In the genomic region with DNA sequence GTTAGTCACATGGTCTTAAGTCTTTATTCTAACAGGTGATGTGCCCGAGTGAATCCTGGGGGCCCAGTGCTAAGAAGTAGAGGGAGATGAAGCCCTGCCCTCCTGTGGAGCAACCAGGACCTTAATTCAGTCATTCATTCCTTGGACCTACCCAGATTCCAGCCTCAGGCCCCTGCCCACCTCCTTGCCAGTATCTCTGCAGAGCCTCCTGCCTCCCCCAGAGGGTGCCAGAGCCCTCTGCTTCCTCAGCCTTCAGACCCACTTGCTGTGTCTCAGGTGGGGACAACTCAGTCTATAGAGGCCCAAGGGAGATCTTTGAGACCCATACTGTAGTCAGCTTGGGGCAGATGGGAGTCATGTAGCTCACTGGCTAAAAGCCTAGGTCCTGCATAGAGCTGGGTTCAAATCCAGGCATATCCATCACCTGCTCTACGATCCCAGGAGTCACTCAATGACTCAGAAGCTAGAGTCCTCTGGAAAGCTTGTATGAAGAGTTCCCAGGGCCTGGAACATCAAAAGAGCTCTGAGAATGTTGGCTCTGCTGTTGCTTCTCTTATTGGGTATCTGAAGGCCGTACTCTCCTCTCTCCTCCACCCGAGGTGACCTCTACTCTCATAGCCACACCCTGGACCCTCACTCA, we compare ENCODE assay signal across 8 cellular contexts. TPM values are rescaled to one million over a fixed set of nuclear protein-coding genes. Genes with fewer than 3 reads are reported as not detected.
DNase-seq lines count a peak whose midpoint lies in the region; ATAC-seq, FAIRE-seq and TF ChIP-seq lines count a peak whose summit lies in the region.

No MANE protein-coding gene starts in this region.

- H3K9ac ChIP-seq in adipocyte (ENCODE audit: low read length), result no peak overlapping the region

- TF ChIP-seq CTCF in BJ (IDR thresholded peaks at IDR 0.05; ENCODE audit: insufficient read depth, low read depth, low read length) (peak; percentile 91), lower leg skin (IDR thresholded peaks at IDR 0.05) (no peak)

- POLR2A ChIA-PET in BJ (lab: Charles Lee), result interaction anchor here (0.5 kb wide), 1 partner anchor 42 kb away, joined by 5 read pairs; no protein-coding TSS in a partner anchor

- no peak for ATAC-seq in HG03045 (IDR thresholded peaks at IDR 0.05; ENCODE audit: unreplicated experiment)

- H3K4me3 ChIP-seq in BJ (ENCODE audit: low read depth, low read length) (no peak overlapping the region), adipocyte (ENCODE audit: low read length) (no peak overlapping the region), lower leg skin (ENCODE audit: low read depth, poor library complexity, severe bottlenecking) (no peak overlapping the region)

- WGBS in lower leg skin, 2 donors, result 76 to 80% methylated on average over 4 of the region's 4 CpGs

- intact Hi-C loops in lower leg skin (cut with DNase I; ENCODE audit: low total_unique reads), result no loop called here

- H3K9me3 ChIP-seq in adipocyte (ENCODE audit: control insufficient read depth, low read length), result no peaks in the 10 kb centered on the region

- no peaks in the 10 kb centered on the region; the same call in 1 of the 2 replicates for H3K27me3 ChIP-seq in BJ (ENCODE audit: control insufficient read depth, insufficient read depth, low read length)
- H3K27me3 ChIP-seq in adipocyte (replicated peaks; ENCODE audit: control insufficient read depth, insufficient read depth, low read length), result peaks cover 18% of the 10 kb centered on the region

- CTCF ChIA-PET in BJ (lab: Yijun Ruan, JAX), result interaction anchor here (0.6 to 9.5 kb wide), 25 partner anchors 8 to 376 kb away, joined by 3 to 331 read pairs (median 4); partner anchors contain the start of genes ADAM33, ADISSP, AP5S1 and HSPA12B

- peaks cover 1% of the 10 kb centered on the region for H3K4me1 ChIP-seq in adipocyte (ENCODE audit: control insufficient read depth, insufficient read depth, low read length)

- H3K36me3 ChIP-seq in BJ (ENCODE audit: control insufficient read depth, insufficient read depth, low read length), result no peaks in the 10 kb centered on the region
- no peaks in the 10 kb centered on the region for H3K36me3 ChIP-seq in adipocyte (ENCODE audit: control insufficient read depth, insufficient read depth, low read length, severe bottlenecking)

- no peak for TF ChIP-seq POLR2A in lower leg skin (IDR thresholded peaks at IDR 0.05)

- FAIRE-seq in GM18507 (lab: Jason Lieb, UNC), result peak; percentile 72

- DNase-seq in BJ (ENCODE audit: low read depth) (no peak), GM18507 (ENCODE audit: extremely low spot score, insufficient read length, low read depth) (peak; percentile 14), NCI-H446 treated with DMSO at 0.1 percent for 48 hours (lab: John Stamatoyannopoulos, UW) (peak; percentile 8), adipocyte (ENCODE audit: low read depth) (peak; percentile 73), iPS DF 19.7 (ENCODE audit: low read depth, low spot score) (peak; percentile 33), lower leg skin (ENCODE audit: low spot score in 2 of 2) (no peak)
- peak; percentile 14 for DNase-seq in stimulated activated CD4-positive, alpha-beta T cell treated with anti-CD3 and anti-CD28 coated beads, Interleukin-4, amount 100 ng/mL, for 1 hour

RNA-seq across cellular contexts. Expression of gene SIGLEC1, which starts 3.9 kb away (rescaled TPM):
- polyA plus RNA-seq in BJ (2011; rRNA removed), result not detected in 2 replicates
- polyA minus RNA-seq in BJ (2011; rRNA and poly(A)+ RNA removed), result 0.05 TPM in 1 of 2 replicates, not detected in the other
- total RNA-seq in lower leg skin, result 1 to 10 TPM in 3 of 4 donors, under 1 TPM in 1; 0.42 to 2.9 (median 1.0) TPM

RNA-seq across cellular contexts. Expression of gene HSPA12B, which starts 16.2 kb away (rescaled TPM):
- polyA plus RNA-seq in BJ (2011; rRNA removed), result 0.02 TPM in 1 of 2 replicates, not detected in the other
- polyA minus RNA-seq in BJ (2011; rRNA and poly(A)+ RNA removed), result not detected in 2 replicates
- 1 to 10 TPM; 4.0 to 6.0 (median 5.7) TPM for total RNA-seq in lower leg skin

RNA-seq across cellular contexts. Expression of gene ADAM33, which starts 34.5 kb away (rescaled TPM):
- polyA plus RNA-seq in BJ (2011; rRNA removed), result 53.8 and 82.6 TPM in 2 replicates
- 33.3 and 46.8 TPM in 2 replicates for polyA minus RNA-seq in BJ (2011; rRNA and poly(A)+ RNA removed)
- 10 to 100 TPM in 2 of 4 donors, 1 to 10 TPM in 2; 8.0 to 13.7 (median 11.1) TPM for total RNA-seq in lower leg skin

RNA-seq across cellular contexts. Expression of gene ADISSP, which starts 51.2 kb away (rescaled TPM):
- polyA plus RNA-seq in BJ (2011; rRNA removed), result 21.3 and 34.3 TPM in 2 replicates
- 17.3 and 22.7 TPM in 2 replicates for polyA minus RNA-seq in BJ (2011; rRNA and poly(A)+ RNA removed)
- total RNA-seq in lower leg skin, result 10 to 100 TPM in 3 of 4 donors, 1 to 10 TPM in 1; 9.7 to 21.8 (median 15.5) TPM

RNA-seq across cellular contexts. Expression of gene GFRA4, which starts 53.1 kb away (rescaled TPM):
- not detected in 2 replicates for polyA plus RNA-seq in BJ (2011; rRNA removed)
- polyA minus RNA-seq in BJ (2011; rRNA and poly(A)+ RNA removed), result not detected in 2 replicates
- total RNA-seq in lower leg skin, result not detected

Comparison
In these comparisons a context has a peak if more than half of its experiments do, and no peak if none do; other contexts are left out.
1. DNase-seq: peak in GM18507 (single experiment), NCI-H446 treated with DMSO at 0.1 percent for 48 hours (single experiment), adipocyte (single experiment), iPS DF 19.7 (single experiment) and stimulated activated CD4-positive, alpha-beta T cell treated with anti-CD3 and anti-CD28 coated beads, Interleukin-4, amount 100 ng/mL, for 1 hour (single experiment); none in BJ (single experiment) and lower leg skin (0 of 2).